Comparison of ENCODE assay signal across 9 cellular contexts in genomic region chr1:157137051-157137772, GRCh38. TPM values are rescaled to one million over a fixed set of nuclear protein-coding genes. Genes with fewer than 3 reads are reported as not detected.
DNase-seq lines count a peak whose midpoint lies in the region; ATAC-seq, FAIRE-seq and TF ChIP-seq lines count a peak whose summit lies in the region.
"Had no signal": no experiment of that assay in that cellular context is flagged by ENCODE, and none has a peak within 500 bp of the region (broad histone marks: within the 10 kb centered on the region; RNA-seq: fewer than 3 reads in every experiment).

No MANE protein-coding gene starts in this region.

- peak overlapping the region; percentile 80 to 90 for H3K27ac Mint-ChIP-seq in T-cell

- no peaks in the 10 kb centered on the region for H3K27me3 Mint-ChIP-seq in T-cell

- H3K4me3 Mint-ChIP-seq in T-cell = peak overlapping the region; percentile 89 to 96 (median 95)

- peak overlapping the region; percentile 93 for H3K9ac ChIP-seq in neuronal stem cell (ENCODE audit: low read depth, low read length, poor library complexity)

- peaks cover 34% of the 10 kb centered on the region for H3K36me3 Mint-ChIP-seq in T-cell

- no peak overlapping the region for H2BK15ac ChIP-seq in neuronal stem cell (ENCODE audit: low read length)

- no peak overlapping the region for H3K23ac ChIP-seq in neuronal stem cell (ENCODE audit: low read depth, low read length, poor library complexity)

- POLR2A ChIA-PET in T-cell (lab: Charles Lee) = interaction anchor here in 1 of 2 donors (0.7 kb wide), 1 partner anchor 16 kb away, joined by 3 read pairs; no protein-coding TSS in a partner anchor

- TF ChIP-seq POLR2A in heart left ventricle (IDR thresholded peaks at IDR 0.05) = no peak
- no peak for TF ChIP-seq POLR2A in GM12892 (IDR thresholded peaks at IDR 0.05; ENCODE audit: low read depth, low read length)

- H2AK5ac ChIP-seq in neuronal stem cell (ENCODE audit: low read depth, low read length) = no peak overlapping the region

- H3K4ac ChIP-seq in neuronal stem cell (ENCODE audit: low read length) = no peak overlapping the region

- H3K4me1 ChIP-seq in heart left ventricle = peaks cover 0 to 47% (median 22%) of the 10 kb centered on the region in 12 donors
- peaks cover 4 to 8% of the 10 kb centered on the region in 2 donors for H3K4me1 ChIP-seq in neuronal stem cell (ENCODE audit: control insufficient read depth in 2 of 2, insufficient read depth in 1 of 2, low read depth in 1 of 2, low read length in 2 of 2)

- no peak overlapping the region for H2BK12ac ChIP-seq in neuronal stem cell (ENCODE audit: low read length)

- H2BK5ac ChIP-seq in neuronal stem cell (ENCODE audit: low read length) = no peak overlapping the region

- H3K9me3 ChIP-seq in heart left ventricle (no peaks in the 10 kb centered on the region), neuronal stem cell (replicated peaks in 1 of 2; ENCODE audit: control insufficient read depth in 2 of 2, insufficient read depth in 1 of 2, low read depth in 1 of 2, low read length in 2 of 2) (no peaks in the 10 kb centered on the region)

- H4K8ac ChIP-seq in neuronal stem cell (ENCODE audit: low read depth, low read length) = no peak overlapping the region

- H3K4me3 ChIP-seq in heart left ventricle (peak overlapping the region; percentile 64 to 99 (median 89)), neuronal stem cell (ENCODE audit: low read length in 2 of 2) (peak overlapping the region; percentile 83 to 92)

- H3K27ac ChIP-seq in heart left ventricle = peak overlapping the region in 11 of 12 donors; percentile 93 to 99 (median 97)
- no peak overlapping the region for H3K27ac ChIP-seq in neuronal stem cell (replicated peaks; ENCODE audit: low read length)

- no peak overlapping the region for H4K91ac ChIP-seq in neuronal stem cell (ENCODE audit: low read depth, low read length, poor library complexity)

- H3K27me3 ChIP-seq in heart left ventricle (no peaks in the 10 kb centered on the region), neuronal stem cell (ENCODE audit: control insufficient read depth in 3 of 3, insufficient read depth in 3 of 3, low read depth in 1 of 3, low read length in 3 of 3) (peaks cover 0 to 16% (median 0%) of the 10 kb centered on the region in 3 experiments)

- WGBS in heart left ventricle, 4 donors = 2 to 5% (median 3%) methylated on average over 16 of the region's 16 CpGs
- no CpG with 5 or more reads among the region's 16 CpGs for WGBS in neuronal stem cell (ENCODE audit: extremely low coverage in 2 of 2, insufficient read length in 2 of 2, insufficient replicate concordance in 1 of 2), 2 donors

- H3K79me1 ChIP-seq in neuronal stem cell (ENCODE audit: low read depth, low read length) = peaks cover 2% of the 10 kb centered on the region

- H3K4me1 Mint-ChIP-seq in T-cell = peaks cover 68 to 72% (median 68%) of the 10 kb centered on the region in 3 donors

- peak overlapping the region; percentile 96 for H2AFZ ChIP-seq in neuronal stem cell (ENCODE audit: low read length)

- no peak for FAIRE-seq in GM12892 (lab: Jason Lieb, UNC)

- ATAC-seq in heart left ventricle = peak in 1 of 4 donors; percentile 39
- ATAC-seq in T-cell (replicated peaks in 1 of 4) = no peak
- no peak for ATAC-seq in GM21515 (IDR thresholded peaks at IDR 0.05; ENCODE audit: unreplicated experiment)

- CTCF ChIA-PET in T-cell (lab: Charles Lee) = interaction anchor here (0.9 to 1.4 kb wide), 2 partner anchors 20 kb away, joined by 3 to 4 read pairs; no protein-coding TSS in a partner anchor

- H3K14ac ChIP-seq in neuronal stem cell (ENCODE audit: low read length) = no peak overlapping the region

- TF ChIP-seq CTCF in heart left ventricle (IDR thresholded peaks at IDR 0.05) = no peak

- no peak overlapping the region for H2BK120ac ChIP-seq in neuronal stem cell (ENCODE audit: low read depth, low read length)

- H3K9me3 Mint-ChIP-seq in T-cell = no peaks in the 10 kb centered on the region

- DNase-seq in heart left ventricle (peak in 1 of 5 donors; percentile 32), cardiac septum (ENCODE audit: low spot score) (no peak), T-cell (peak in 1 of 34 experiments; percentile 10), fibroblast of gingiva (ENCODE audit: low read depth) (peak; percentile 25), neuronal stem cell (ENCODE audit: low spot score) (no peak), ecto neural progenitor cell (ENCODE audit: low spot score) (no peak), GM12892 (ENCODE audit: insufficient read length) (no peak)

- H3K18ac ChIP-seq in neuronal stem cell (ENCODE audit: low read length) = no peak overlapping the region

- intact Hi-C loops in heart left ventricle (cut with DNase I) (loop anchor here in 4 of 10 donors (2.0 to 5.0 kb wide), 2 partner anchors 20 to 45 kb away; no protein-coding TSS in a partner anchor), cardiac septum (cut with DNase I) (no loop called here)

- H3K36me3 ChIP-seq in heart left ventricle = peaks cover 0 to 40% (median 39%) of the 10 kb centered on the region in 9 donors
- H3K36me3 ChIP-seq in neuronal stem cell (replicated peaks in 1 of 2; ENCODE audit: control insufficient read depth in 2 of 2, insufficient read depth in 2 of 2, low read length in 2 of 2) = peaks cover 22 to 40% of the 10 kb centered on the region in 2 donors

- peak overlapping the region; percentile 87 for H3K4me2 ChIP-seq in neuronal stem cell (ENCODE audit: insufficient read depth, low read length, poor library complexity, severe bottlenecking)

RNA-seq across cellular contexts. Expression of gene ETV3, which starts 1.0 kb away (rescaled TPM):
- total RNA-seq in heart left ventricle (10 to 100 TPM in 8 of 9 donors, 1 to 10 TPM in 1; 9.4 to 24.3 (median 16.5) TPM), cardiac septum (19.7 TPM), T-cell (10 to 100 TPM; 30.6 to 86.3 (median 33.4) TPM)
- polyA plus RNA-seq in heart left ventricle = 1 to 10 TPM; 4.5 to 9.9 TPM
- 6.7 TPM for polyA plus RNA-seq in neuronal stem cell (2013, experiment 1 of 2)
- 6.9 TPM for polyA plus RNA-seq in neuronal stem cell (2013, experiment 2 of 2)
- 6.6 TPM for polyA plus RNA-seq in GM12892 (2012; ENCODE audit: missing spikeins)

RNA-seq across cellular contexts. Expression of gene ETV3L, which starts 37.6 kb away (rescaled TPM):
- total RNA-seq in heart left ventricle (not detected), cardiac septum (not detected), T-cell (not detected)
- not detected for polyA plus RNA-seq in heart left ventricle
- 0.04 TPM for polyA plus RNA-seq in neuronal stem cell (2013, experiment 1 of 2)
- polyA plus RNA-seq in neuronal stem cell (2013, experiment 2 of 2) = 0.03 TPM
- 1.5 TPM for polyA plus RNA-seq in GM12892 (2012; ENCODE audit: missing spikeins)
- total RNA-seq: renal cortical epithelial cell had no signal
